Comparison of ENCODE assay signal across 1 cellular context in the genomic region with DNA sequence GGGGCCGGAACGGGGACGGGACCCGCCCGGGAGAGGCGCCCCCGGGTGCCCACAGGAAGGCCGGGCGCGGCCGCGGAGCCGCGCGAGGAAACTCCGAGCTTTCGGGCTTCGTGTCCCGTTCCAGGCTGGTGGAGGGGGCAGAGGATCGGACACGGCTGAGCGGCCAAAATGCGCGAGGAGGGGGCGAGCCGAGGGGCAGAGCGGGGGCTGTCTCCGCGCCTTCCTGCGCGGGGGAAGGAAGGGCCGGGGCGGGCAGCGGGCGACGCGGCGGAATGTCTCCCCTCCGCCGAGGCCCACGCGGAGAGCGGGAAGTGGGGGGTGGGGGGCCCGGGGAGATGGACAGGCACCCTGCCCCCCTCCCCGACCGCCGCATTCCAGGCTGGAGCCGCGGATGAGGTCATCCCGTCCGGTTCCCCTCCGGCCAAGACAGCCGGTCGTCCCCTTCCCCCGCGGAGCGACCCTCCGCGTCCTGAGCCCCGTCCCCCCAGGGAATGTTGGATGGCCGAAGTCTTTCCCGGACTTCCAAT.
TF ChIP-seq lines count a peak whose summit lies in the region.

No MANE protein-coding gene starts in this region.

TF ChIP-seq in HepG2, 621 proteins besides CTCF, POLR2A, EP300 and RAD21 (continued from another document):
- TF ChIP-seq ARNT2 (CRISPR knock-in tag; IDR thresholded peaks at IDR 0.05; ENCODE audit: low read depth) (0 out of 2 replicates have a peak, but pooled peaks have one; percentile 3), CREM (IDR thresholded peaks at IDR 0.05) (no peak), CREM (CRISPR knock-in tag; IDR thresholded peaks at IDR 0.05) (no peak), ZNF773 (CRISPR knock-in tag; IDR thresholded peaks at IDR 0.05; ENCODE audit: borderline replicate concordance) (0 out of 2 replicates have a peak, but pooled peaks have one; percentile 13), KLF16 (CRISPR knock-in tag; IDR thresholded peaks at IDR 0.05) (no peak), HES4 (CRISPR knock-in tag; IDR thresholded peaks at IDR 0.05; ENCODE audit: borderline replicate concordance) (no peak), SRSF1 (optimal IDR thresholded peaks at IDR 0.05; ENCODE audit: low read depth, low read length) (peak; percentile 15), AGO2 (optimal IDR thresholded peaks at IDR 0.05; ENCODE audit: low read depth, low read length) (peak; percentile 10), CBX1 (IDR thresholded peaks at IDR 0.05; ENCODE audit: low read depth) (no peak), ZMYM4 (CRISPR knock-in tag; IDR thresholded peaks at IDR 0.05) (0 out of 2 replicates have a peak, but pooled peaks have one; percentile 3), ETV5 (CRISPR knock-in tag; IDR thresholded peaks at IDR 0.05; ENCODE audit: borderline replicate concordance) (0 out of 2 replicates have a peak, but pooled peaks have one; percentile 25), ZNF746 (CRISPR knock-in tag; IDR thresholded peaks at IDR 0.05) (peak; percentile 31; the same call in 1 of the 2 replicates), TAF15 (IDR thresholded peaks at IDR 0.05; ENCODE audit: low read depth, low read length, poor library complexity, severe bottlenecking) (peak; percentile 40), JUND (CRISPR knock-in tag; IDR thresholded peaks at IDR 0.05) (0 out of 2 replicates have a peak, but pooled peaks have one; percentile 23), SNRNP70 (IDR thresholded peaks at IDR 0.05; ENCODE audit: low read depth, low read length) (no peak), SNAI1 (CRISPR knock-in tag; IDR thresholded peaks at IDR 0.05; ENCODE audit: borderline replicate concordance) (no peak), ZNF841 (CRISPR knock-in tag; IDR thresholded peaks at IDR 0.05; ENCODE audit: borderline replicate concordance) (peak; percentile 35; the same call in 1 of the 2 replicates), ZSCAN29 (CRISPR knock-in tag; conservative IDR thresholded peaks at IDR 0.05) (no peak), MBNL3 (CRISPR knock-in tag; conservative IDR thresholded peaks at IDR 0.05) (no peak), JUN (CRISPR knock-in tag; IDR thresholded peaks at IDR 0.05) (no peak), ZSCAN9 (CRISPR knock-in tag; IDR thresholded peaks at IDR 0.05; ENCODE audit: borderline replicate concordance) (no peak), ZNF563 (CRISPR knock-in tag; IDR thresholded peaks at IDR 0.05) (no peak), ZFP37 (CRISPR knock-in tag; IDR thresholded peaks at IDR 0.05; ENCODE audit: borderline replicate concordance) (no peak; the same call in 1 of the 2 replicates), ZNF629 (CRISPR knock-in tag; conservative IDR thresholded peaks at IDR 0.05) (no peak), ZMAT3 (CRISPR knock-in tag; conservative IDR thresholded peaks at IDR 0.05) (no peak)
- TF ChIP-seq, protein P1, sequence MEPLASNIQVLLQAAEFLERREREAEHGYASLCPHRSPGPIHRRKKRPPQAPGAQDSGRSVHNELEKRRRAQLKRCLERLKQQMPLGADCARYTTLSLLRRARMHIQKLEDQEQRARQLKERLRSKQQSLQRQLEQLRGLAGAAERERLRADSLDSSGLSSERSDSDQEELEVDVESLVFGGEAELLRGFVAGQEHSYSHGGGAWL (CRISPR knock-in tag; IDR thresholded peaks at IDR 0.05): peak; percentile 43; the same call in 1 of the 2 replicates
- TF ChIP-seq, protein P2, sequence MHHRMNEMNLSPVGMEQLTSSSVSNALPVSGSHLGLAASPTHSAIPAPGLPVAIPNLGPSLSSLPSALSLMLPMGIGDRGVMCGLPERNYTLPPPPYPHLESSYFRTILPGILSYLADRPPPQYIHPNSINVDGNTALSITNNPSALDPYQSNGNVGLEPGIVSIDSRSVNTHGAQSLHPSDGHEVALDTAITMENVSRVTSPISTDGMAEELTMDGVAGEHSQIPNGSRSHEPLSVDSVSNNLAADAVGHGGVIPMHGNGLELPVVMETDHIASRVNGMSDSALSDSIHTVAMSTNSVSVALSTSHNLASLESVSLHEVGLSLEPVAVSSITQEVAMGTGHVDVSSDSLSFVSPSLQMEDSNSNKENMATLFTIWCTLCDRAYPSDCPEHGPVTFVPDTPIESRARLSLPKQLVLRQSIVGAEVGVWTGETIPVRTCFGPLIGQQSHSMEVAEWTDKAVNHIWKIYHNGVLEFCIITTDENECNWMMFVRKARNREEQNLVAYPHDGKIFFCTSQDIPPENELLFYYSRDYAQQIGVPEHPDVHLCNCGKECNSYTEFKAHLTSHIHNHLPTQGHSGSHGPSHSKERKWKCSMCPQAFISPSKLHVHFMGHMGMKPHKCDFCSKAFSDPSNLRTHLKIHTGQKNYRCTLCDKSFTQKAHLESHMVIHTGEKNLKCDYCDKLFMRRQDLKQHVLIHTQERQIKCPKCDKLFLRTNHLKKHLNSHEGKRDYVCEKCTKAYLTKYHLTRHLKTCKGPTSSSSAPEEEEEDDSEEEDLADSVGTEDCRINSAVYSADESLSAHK (CRISPR knock-in tag; IDR thresholded peaks at IDR 0.05; ENCODE audit: borderline replicate concordance): no peak
- TF ChIP-seq, protein P3, sequence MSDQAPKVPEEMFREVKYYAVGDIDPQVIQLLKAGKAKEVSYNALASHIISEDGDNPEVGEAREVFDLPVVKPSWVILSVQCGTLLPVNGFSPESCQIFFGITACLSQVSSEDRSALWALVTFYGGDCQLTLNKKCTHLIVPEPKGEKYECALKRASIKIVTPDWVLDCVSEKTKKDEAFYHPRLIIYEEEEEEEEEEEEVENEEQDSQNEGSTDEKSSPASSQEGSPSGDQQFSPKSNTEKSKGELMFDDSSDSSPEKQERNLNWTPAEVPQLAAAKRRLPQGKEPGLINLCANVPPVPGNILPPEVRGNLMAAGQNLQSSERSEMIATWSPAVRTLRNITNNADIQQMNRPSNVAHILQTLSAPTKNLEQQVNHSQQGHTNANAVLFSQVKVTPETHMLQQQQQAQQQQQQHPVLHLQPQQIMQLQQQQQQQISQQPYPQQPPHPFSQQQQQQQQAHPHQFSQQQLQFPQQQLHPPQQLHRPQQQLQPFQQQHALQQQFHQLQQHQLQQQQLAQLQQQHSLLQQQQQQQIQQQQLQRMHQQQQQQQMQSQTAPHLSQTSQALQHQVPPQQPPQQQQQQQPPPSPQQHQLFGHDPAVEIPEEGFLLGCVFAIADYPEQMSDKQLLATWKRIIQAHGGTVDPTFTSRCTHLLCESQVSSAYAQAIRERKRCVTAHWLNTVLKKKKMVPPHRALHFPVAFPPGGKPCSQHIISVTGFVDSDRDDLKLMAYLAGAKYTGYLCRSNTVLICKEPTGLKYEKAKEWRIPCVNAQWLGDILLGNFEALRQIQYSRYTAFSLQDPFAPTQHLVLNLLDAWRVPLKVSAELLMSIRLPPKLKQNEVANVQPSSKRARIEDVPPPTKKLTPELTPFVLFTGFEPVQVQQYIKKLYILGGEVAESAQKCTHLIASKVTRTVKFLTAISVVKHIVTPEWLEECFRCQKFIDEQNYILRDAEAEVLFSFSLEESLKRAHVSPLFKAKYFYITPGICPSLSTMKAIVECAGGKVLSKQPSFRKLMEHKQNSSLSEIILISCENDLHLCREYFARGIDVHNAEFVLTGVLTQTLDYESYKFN (CRISPR knock-in tag; conservative IDR thresholded peaks at IDR 0.05): no peak
- TF ChIP-seq, protein P4, sequence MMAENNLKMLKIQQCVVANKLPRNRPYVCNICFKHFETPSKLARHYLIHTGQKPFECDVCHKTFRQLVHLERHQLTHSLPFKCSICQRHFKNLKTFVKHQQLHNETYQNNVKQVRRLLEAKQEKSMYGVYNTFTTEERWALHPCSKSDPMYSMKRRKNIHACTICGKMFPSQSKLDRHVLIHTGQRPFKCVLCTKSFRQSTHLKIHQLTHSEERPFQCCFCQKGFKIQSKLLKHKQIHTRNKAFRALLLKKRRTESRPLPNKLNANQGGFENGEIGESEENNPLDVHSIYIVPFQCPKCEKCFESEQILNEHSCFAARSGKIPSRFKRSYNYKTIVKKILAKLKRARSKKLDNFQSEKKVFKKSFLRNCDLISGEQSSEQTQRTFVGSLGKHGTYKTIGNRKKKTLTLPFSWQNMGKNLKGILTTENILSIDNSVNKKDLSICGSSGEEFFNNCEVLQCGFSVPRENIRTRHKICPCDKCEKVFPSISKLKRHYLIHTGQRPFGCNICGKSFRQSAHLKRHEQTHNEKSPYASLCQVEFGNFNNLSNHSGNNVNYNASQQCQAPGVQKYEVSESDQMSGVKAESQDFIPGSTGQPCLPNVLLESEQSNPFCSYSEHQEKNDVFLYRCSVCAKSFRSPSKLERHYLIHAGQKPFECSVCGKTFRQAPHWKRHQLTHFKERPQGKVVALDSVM (CRISPR knock-in tag; IDR thresholded peaks at IDR 0.05): no peak
- TF ChIP-seq, protein P5, sequence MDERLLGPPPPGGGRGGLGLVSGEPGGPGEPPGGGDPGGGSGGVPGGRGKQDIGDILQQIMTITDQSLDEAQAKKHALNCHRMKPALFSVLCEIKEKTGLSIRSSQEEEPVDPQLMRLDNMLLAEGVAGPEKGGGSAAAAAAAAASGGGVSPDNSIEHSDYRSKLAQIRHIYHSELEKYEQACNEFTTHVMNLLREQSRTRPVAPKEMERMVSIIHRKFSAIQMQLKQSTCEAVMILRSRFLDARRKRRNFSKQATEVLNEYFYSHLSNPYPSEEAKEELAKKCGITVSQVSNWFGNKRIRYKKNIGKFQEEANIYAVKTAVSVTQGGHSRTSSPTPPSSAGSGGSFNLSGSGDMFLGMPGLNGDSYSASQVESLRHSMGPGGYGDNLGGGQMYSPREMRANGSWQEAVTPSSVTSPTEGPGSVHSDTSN (CRISPR knock-in tag; IDR thresholded peaks at IDR 0.05): no peak
- TF ChIP-seq, protein P6, sequence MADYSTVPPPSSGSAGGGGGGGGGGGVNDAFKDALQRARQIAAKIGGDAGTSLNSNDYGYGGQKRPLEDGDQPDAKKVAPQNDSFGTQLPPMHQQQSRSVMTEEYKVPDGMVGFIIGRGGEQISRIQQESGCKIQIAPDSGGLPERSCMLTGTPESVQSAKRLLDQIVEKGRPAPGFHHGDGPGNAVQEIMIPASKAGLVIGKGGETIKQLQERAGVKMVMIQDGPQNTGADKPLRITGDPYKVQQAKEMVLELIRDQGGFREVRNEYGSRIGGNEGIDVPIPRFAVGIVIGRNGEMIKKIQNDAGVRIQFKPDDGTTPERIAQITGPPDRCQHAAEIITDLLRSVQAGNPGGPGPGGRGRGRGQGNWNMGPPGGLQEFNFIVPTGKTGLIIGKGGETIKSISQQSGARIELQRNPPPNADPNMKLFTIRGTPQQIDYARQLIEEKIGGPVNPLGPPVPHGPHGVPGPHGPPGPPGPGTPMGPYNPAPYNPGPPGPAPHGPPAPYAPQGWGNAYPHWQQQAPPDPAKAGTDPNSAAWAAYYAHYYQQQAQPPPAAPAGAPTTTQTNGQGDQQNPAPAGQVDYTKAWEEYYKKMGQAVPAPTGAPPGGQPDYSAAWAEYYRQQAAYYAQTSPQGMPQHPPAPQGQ (CRISPR knock-in tag; IDR thresholded peaks at IDR 0.05; ENCODE audit: borderline replicate concordance): no peak
- TF ChIP-seq, protein P7, sequence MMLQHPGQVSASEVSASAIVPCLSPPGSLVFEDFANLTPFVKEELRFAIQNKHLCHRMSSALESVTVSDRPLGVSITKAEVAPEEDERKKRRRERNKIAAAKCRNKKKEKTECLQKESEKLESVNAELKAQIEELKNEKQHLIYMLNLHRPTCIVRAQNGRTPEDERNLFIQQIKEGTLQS (CRISPR knock-in tag; IDR thresholded peaks at IDR 0.05): peak; percentile 70
